Comparison of ENCODE assay signal across 19 cellular contexts in genomic region chr9:133105461-133105770, GRCh38. TPM values are rescaled to one million over a fixed set of nuclear protein-coding genes. Genes with fewer than 3 reads are reported as not detected.
DNase-seq lines count a peak whose midpoint lies in the region; ATAC-seq, FAIRE-seq and TF ChIP-seq lines count a peak whose summit lies in the region.
"Had no signal": no experiment of that assay in that cellular context is flagged by ENCODE, and none has a peak within 500 bp of the region (broad histone marks: within the 10 kb centered on the region; RNA-seq: fewer than 3 reads in every experiment).

No MANE protein-coding gene starts in this region.

- peaks cover 6% of the 10 kb centered on the region for H3K27me3 Mint-ChIP-seq in GM23338 (ENCODE audit: insufficient read depth, low read depth, poor library complexity)
- no peaks in the 10 kb centered on the region for H3K27me3 Mint-ChIP-seq in effector memory CD8-positive, alpha-beta T cell
- H3K27me3 Mint-ChIP-seq: B cell; CD4-positive, alpha-beta memory T cell had no signal

- H3K9me3 ChIP-seq in pancreas: no peaks in the 10 kb centered on the region
- H3K9me3 ChIP-seq: HAP-1 had no signal

- H3K27me3 ChIP-seq in GM23338 (ENCODE audit: insufficient read depth) (no peaks in the 10 kb centered on the region), pancreas (no peaks in the 10 kb centered on the region)

- H3K36me3 ChIP-seq in GM23338 (ENCODE audit: insufficient read depth): no peaks in the 10 kb centered on the region
- H3K36me3 ChIP-seq in pancreas: peaks cover 9 to 79% (median 60%) of the 10 kb centered on the region in 3 donors

- no peaks in the 10 kb centered on the region for H3K9me2 ChIP-seq in GM23338 (ENCODE audit: insufficient read depth)

- TF ChIP-seq CTCF in GM23338 (conservative IDR thresholded peaks at IDR 0.05; ENCODE audit: low read depth in 2 of 2) (no peak), RWPE1 (conservative IDR thresholded peaks at IDR 0.05; ENCODE audit: low read depth) (no peak), pancreas (IDR thresholded peaks at IDR 0.05) (no peak)

- WGBS in pancreas, 2 donors: 89 to 91% methylated on average over 7 of the region's 7 CpGs

- no peak overlapping the region for H3K4me3 ChIP-seq in GM23338
- H3K4me3 ChIP-seq in pancreas: no peak overlapping the region
- H3K4me3 ChIP-seq: GM12878, HAP-1 had no signal

- H3K4me2 ChIP-seq in GM23338: no peak overlapping the region

- intact Hi-C loops in pancreas (cut with DNase I): loop anchor here in 1 of 3 donors (5.0 kb wide), 1 partner anchor 37 kb away; no protein-coding TSS in a partner anchor

- no peaks in the 10 kb centered on the region; the same call in 2 of the 3 replicates for H3K9me3 Mint-ChIP-seq in GM23338
- H3K9me3 Mint-ChIP-seq in effector memory CD8-positive, alpha-beta T cell: no peaks in the 10 kb centered on the region
- H3K9me3 Mint-ChIP-seq: CD4-positive, alpha-beta memory T cell had no signal

- ATAC-seq in GM23338: peak; percentile 35
- no peak for ATAC-seq in effector memory CD8-positive, alpha-beta T cell (replicated peaks)
- ATAC-seq in pancreas: no peak
- ATAC-seq in HG03460 (IDR thresholded peaks at IDR 0.05; ENCODE audit: unreplicated experiment): no peak
- ATAC-seq: GM12878, Panc1 had no signal

- H3K4me1 ChIP-seq in GM23338 (ENCODE audit: insufficient read depth) (no peaks in the 10 kb centered on the region), pancreas (no peaks in the 10 kb centered on the region)
- H3K4me1 ChIP-seq: HAP-1 had no signal

- H3K36me3 Mint-ChIP-seq in GM23338 (ENCODE audit: low read depth): peaks cover 18% of the 10 kb centered on the region
- H3K36me3 Mint-ChIP-seq in effector memory CD8-positive, alpha-beta T cell (ENCODE audit: insufficient read depth): peaks cover 95% of the 10 kb centered on the region

- peaks cover 4% of the 10 kb centered on the region for H3K4me1 Mint-ChIP-seq in GM23338
- peaks cover 4 to 10% of the 10 kb centered on the region in 2 donors for H3K4me1 Mint-ChIP-seq in effector memory CD8-positive, alpha-beta T cell (ENCODE audit: low read depth in 2 of 2)
- H3K4me1 Mint-ChIP-seq: B cell; CD4-positive, alpha-beta memory T cell had no signal

- FAIRE-seq in pancreas (lab: Jason Lieb, UNC): no peak
- FAIRE-seq: GM12878 had no signal

- no peaks in the 10 kb centered on the region for H3K79me2 ChIP-seq in GM23338 (replicated peaks; ENCODE audit: insufficient read depth)

- POLR2A ChIA-PET in RWPE1 (lab: Yijun Ruan, JAX; ENCODE audit: low non-redundant PET): no interaction called here

- H3K27ac Mint-ChIP-seq in GM23338: no peak overlapping the region
- H3K27ac Mint-ChIP-seq in effector memory CD8-positive, alpha-beta T cell: peak overlapping the region; percentile 31 to 88
- H3K27ac Mint-ChIP-seq: B cell had no signal

- DNase-seq in GM23338 (ENCODE audit: low spot score) (no peak), RWPE1 (ENCODE audit: low spot score) (no peak), pancreas (peak in 4 of 6 donors; percentile 13 to 55 (median 32)), NOMO-1 treated with DMSO at 0.1 percent for 48 hours (lab: John Stamatoyannopoulos, UW; ENCODE audit: unreplicated experiment) (no peak), NCI-H1436 treated with DMSO at 0.1 percent for 48 hours (lab: John Stamatoyannopoulos, UW) (no peak), midbrain (lab: John Stamatoyannopoulos, UW) (no peak)
- no peak for DNase-seq in effector memory CD8-positive, alpha-beta T cell
- DNase-seq: CD4-positive, alpha-beta memory T cell; DMS79; NCI-H1092; NCI-H187; NCI-H446 treated with DMSO at 0.1 percent for 48 hours; NCI-H774 had no signal

- H3K27ac ChIP-seq in GM23338 (ENCODE audit: low read depth) (no peak overlapping the region), RWPE1 (peak overlapping the region; percentile 6), pancreas (no peak overlapping the region)

- no peak overlapping the region for H3K4me3 Mint-ChIP-seq in GM23338
- no peak overlapping the region for H3K4me3 Mint-ChIP-seq in effector memory CD8-positive, alpha-beta T cell
- H3K4me3 Mint-ChIP-seq: B cell; CD4-positive, alpha-beta memory T cell had no signal

- no peaks in the 10 kb centered on the region for H4K20me1 ChIP-seq in GM23338 (replicated peaks; ENCODE audit: insufficient read depth)

- H2AFZ ChIP-seq in GM23338: no peak overlapping the region

- no peaks in the 10 kb centered on the region for H3F3A ChIP-seq in GM23338 (replicated peaks; ENCODE audit: low read depth)

- CTCF ChIA-PET in RWPE1 (lab: Yijun Ruan, JAX): interaction anchor here (1.0 to 3.0 kb wide), 3 partner anchors 9 to 42 kb away, joined by 3 to 31 read pairs (median 19); no protein-coding TSS in a partner anchor

TF ChIP-seq in GM23338, 12 proteins besides CTCF, POLR2A, EP300 and RAD21 (continues in another document):
- TF ChIP-seq STAT1 (IDR thresholded peaks at IDR 0.05; ENCODE audit: unreplicated experiment): no peak
- TF ChIP-seq JUNB (IDR thresholded peaks at IDR 0.05; ENCODE audit: unreplicated experiment): no peak
- no peak for TF ChIP-seq REST (IDR thresholded peaks at IDR 0.05; ENCODE audit: unreplicated experiment)
- TF ChIP-seq POLR2AphosphoS5 (IDR thresholded peaks at IDR 0.05; ENCODE audit: low read depth): no peak
- no peak for TF ChIP-seq ZNF331 (CRISPR knock-in tag; IDR thresholded peaks at IDR 0.05; ENCODE audit: low read depth)

RNA-seq across cellular contexts. Expression of gene RALGDS, which starts 15.6 kb away (rescaled TPM):
- total RNA-seq in GM23338 (2014; rRNA removed; shearing (Covaris generic)): 15.5 and 20.3 TPM in 2 replicates
- polyA plus RNA-seq in GM23338 (2016; fragmentation: Nextera tagmentation; extraction: Ambion mirVana): 6.1 and 8.6 TPM in 2 replicates
- total RNA-seq in pancreas: 10 to 100 TPM; 16.1 to 31.9 (median 20.3) TPM
- polyA plus RNA-seq in pancreas: 10 to 100 TPM; 56.0 to 69.7 TPM

RNA-seq across cellular contexts. Expression of gene CEL, which starts 43.6 kb away (rescaled TPM):
- total RNA-seq in GM23338 (2014; rRNA removed; shearing (Covaris generic)): 1.0 and 2.3 TPM in 2 replicates
- polyA plus RNA-seq in GM23338 (2016; fragmentation: Nextera tagmentation; extraction: Ambion mirVana): 0.26 and 0.27 TPM in 2 replicates
- over 10,000 TPM; 11,290 to 24,413 (median 19,239) TPM for total RNA-seq in pancreas
- polyA plus RNA-seq in pancreas: 1,000 to 10,000 TPM; 2,560 to 4,565 TPM

RNA-seq across cellular contexts. Expression of gene GBGT1, which starts 58.3 kb away (rescaled TPM):
- total RNA-seq in GM23338 (2014; rRNA removed; shearing (Covaris generic)): 15.7 and 22.4 TPM in 2 replicates
- polyA plus RNA-seq in GM23338 (2016; fragmentation: Nextera tagmentation; extraction: Ambion mirVana) (3.7 and 4.9 TPM in 2 replicates), pancreas (1 to 10 TPM; 4.5 to 4.6 TPM)
- 10 to 100 TPM in 1 of 6 donors, 1 to 10 TPM in 5; 1.5 to 11.9 (median 3.1) TPM for total RNA-seq in pancreas
- total RNA-seq: G401 had no signal

Comparison
In these comparisons a context has a peak if more than half of its experiments do, and no peak if none do; other contexts are left out.
1. DNase-seq: peak in pancreas (4 of 6); none in GM23338 (single experiment), RWPE1 (single experiment), effector memory CD8-positive, alpha-beta T cell (0 of 3), NOMO-1 treated with DMSO at 0.1 percent for 48 hours (single experiment), NCI-H1436 treated with DMSO at 0.1 percent for 48 hours (single experiment) and midbrain (single experiment).
2. RNA of gene CEL, which starts 43.6 kb away (total RNA-seq): 11,290 to 24,413 TPM in pancreas; 1.0 to 2.3 TPM in GM23338; every median in the first group is over 1,000 times any median in the second.